Comparison of ENCODE assay signal across 14 cellular contexts in genomic region chr20:57713505-57713903, GRCh38. TPM values are rescaled to one million over a fixed set of nuclear protein-coding genes. Genes with fewer than 3 reads are reported as not detected.
A peak's percentile ranks its signal among the peaks of the same experiment; 100 is the strongest.
DNase-seq lines count a peak whose midpoint lies in the region; ATAC-seq and TF ChIP-seq lines count a peak whose summit lies in the region.
"Had no signal": no experiment of that assay in that cellular context is flagged by ENCODE, and none has a peak within 500 bp of the region (broad histone marks: within the 10 kb centered on the region; RNA-seq: fewer than 3 reads in every experiment).

No MANE protein-coding gene starts in this region.

- no peak overlapping the region for H3K27ac ChIP-seq in breast epithelium
- H3K27ac ChIP-seq in ascending aorta, result peak overlapping the region; percentile 94 to 97
- H3K27ac ChIP-seq in lower lobe of right lung, result peak overlapping the region; percentile 80
- H3K27ac ChIP-seq in upper lobe of left lung, result peak overlapping the region; percentile 64 to 79 (median 70)

- no peaks in the 10 kb centered on the region for H3K9me3 Mint-ChIP-seq in MCF 10A (ENCODE audit: unreplicated experiment)
- H3K9me3 Mint-ChIP-seq: activated T-cell treated with anti-CD3 and anti-CD28 coated beads, Interleukin-2, amount 50 U/mL, for 4 hours had no signal

- DNase-seq in MCF 10A (ENCODE audit: unreplicated experiment) (peak; percentile 84), breast epithelium (ENCODE audit: low spot score in 2 of 2) (no peak), ascending aorta (ENCODE audit: low spot score in 2 of 2) (peak in 1 of 2 donors; percentile 90), lower lobe of right lung (peak; percentile 66), upper lobe of left lung (peak; percentile 60 to 70), DMS114 treated with DMSO at 0.1 percent for 48 hours (lab: John Stamatoyannopoulos, UW; ENCODE audit: unreplicated experiment) (no peak)
- DNase-seq: activated CD4-positive, alpha-beta T cell treated with anti-CD3 and anti-CD28 coated beads for 48 hours; activated T-cell treated with anti-CD3 and anti-CD28 coated beads, Interleukin-2, amount 50 U/mL, for 4 hours; left cardiac atrium; MM.1S; small intestine had no signal

- CTCF ChIA-PET in MCF 10A (lab: Yijun Ruan, JAX), result interaction anchor here (0.6 to 1.3 kb wide), 6 partner anchors 11 to 466 kb away, joined by 3 to 5 read pairs (median 3); no protein-coding TSS in a partner anchor

- H3K4me3 Mint-ChIP-seq in MCF 10A (ENCODE audit: unreplicated experiment), result peak overlapping the region; percentile 47
- H3K4me3 Mint-ChIP-seq: activated T-cell treated with anti-CD3 and anti-CD28 coated beads, Interleukin-2, amount 50 U/mL, for 4 hours had no signal

- 47 to 72% methylated on average over 10 of the region's 10 CpGs for WGBS in upper lobe of left lung, 2 donors

- H3K36me3 ChIP-seq in breast epithelium (no peaks in the 10 kb centered on the region), ascending aorta (no peaks in the 10 kb centered on the region), lower lobe of right lung (no peaks in the 10 kb centered on the region), upper lobe of left lung (no peaks in the 10 kb centered on the region)
- H3K36me3 ChIP-seq: adrenal gland had no signal

- peaks cover 55% of the 10 kb centered on the region for H3K4me1 Mint-ChIP-seq in MCF 10A (ENCODE audit: insufficient read depth, unreplicated experiment)

- H3K4me1 ChIP-seq in breast epithelium (peaks cover 0 to 2% of the 10 kb centered on the region in 2 donors), ascending aorta (peaks cover 40 to 72% of the 10 kb centered on the region in 2 donors), lower lobe of right lung (peaks cover 44% of the 10 kb centered on the region), upper lobe of left lung (peaks cover 36 to 54% (median 38%) of the 10 kb centered on the region in 4 donors)

- H3K27me3 ChIP-seq in breast epithelium, result no peaks in the 10 kb centered on the region
- no peaks in the 10 kb centered on the region for H3K27me3 ChIP-seq in ascending aorta
- H3K27me3 ChIP-seq in lower lobe of right lung (ENCODE audit: low read depth), result no peaks in the 10 kb centered on the region
- H3K27me3 ChIP-seq in upper lobe of left lung, result no peaks in the 10 kb centered on the region
- H3K27me3 ChIP-seq: adrenal gland had no signal

- POLR2A ChIA-PET in MCF 10A (lab: Yijun Ruan, JAX), result interaction anchor here (0.6 to 6.9 kb wide), 6 partner anchors 14 to 1132 kb away, joined by 3 to 185 read pairs (median 6); no protein-coding TSS in a partner anchor

- TF ChIP-seq EP300 in upper lobe of left lung (IDR thresholded peaks at IDR 0.05), result no peak

- no peaks in the 10 kb centered on the region for H3K27me3 Mint-ChIP-seq in MCF 10A (ENCODE audit: insufficient read depth, unreplicated experiment)

- no peak for ATAC-seq in lower lobe of right lung
- no peak for ATAC-seq in upper lobe of left lung (ENCODE audit: low FRiP score in 2 of 2)
- ATAC-seq in HG03439 (IDR thresholded peaks at IDR 0.05; ENCODE audit: unreplicated experiment), result no peak
- ATAC-seq in GM19395 (IDR thresholded peaks at IDR 0.05; ENCODE audit: unreplicated experiment), result no peak
- ATAC-seq: activated T-cell treated with anti-CD3 and anti-CD28 coated beads, Interleukin-2, amount 50 U/mL, for 4 hours; left cardiac atrium had no signal

- intact Hi-C loops in MCF 10A (cut with micrococcal nuclease), result no loop called here
- intact Hi-C loops in breast epithelium (cut with DNase I; ENCODE audit: low total_unique reads), result no loop called here
- intact Hi-C loops in ascending aorta (cut with DNase I), result loop anchor here (1.0 to 10.0 kb wide), 4 partner anchors 35 to 395 kb away; no protein-coding TSS in a partner anchor
- intact Hi-C loops in lower lobe of right lung (cut with DNase I), result no loop called here

- no peak overlapping the region for H3K4me3 ChIP-seq in breast epithelium
- peak overlapping the region in 1 of 2 donors; percentile 29 for H3K4me3 ChIP-seq in ascending aorta
- no peak overlapping the region for H3K4me3 ChIP-seq in lower lobe of right lung
- H3K4me3 ChIP-seq in upper lobe of left lung, result no peak overlapping the region
- H3K4me3 ChIP-seq: adrenal gland had no signal

- no peak for TF ChIP-seq POLR2A in breast epithelium (IDR thresholded peaks at IDR 0.05)
- TF ChIP-seq POLR2A in upper lobe of left lung (IDR thresholded peaks at IDR 0.05), result no peak

- no TSS peak for BruUV-seq in MCF 10A (replicated peaks; lab: Mats Ljungman, UMichigan)

- H3K27ac Mint-ChIP-seq in MCF 10A (ENCODE audit: low read depth, unreplicated experiment), result no peak overlapping the region

- TF ChIP-seq CTCF in MCF 10A (IDR thresholded peaks at IDR 0.05; ENCODE audit: unreplicated experiment), result no peak
- TF ChIP-seq CTCF in breast epithelium (IDR thresholded peaks at IDR 0.05), result no peak
- TF ChIP-seq CTCF in ascending aorta (IDR thresholded peaks at IDR 0.05), result no peak
- TF ChIP-seq CTCF in lower lobe of right lung (IDR thresholded peaks at IDR 0.05), result no peak
- TF ChIP-seq CTCF in upper lobe of left lung (IDR thresholded peaks at IDR 0.05), result no peak

- H3K9me3 ChIP-seq in breast epithelium, result no peaks in the 10 kb centered on the region
- no peaks in the 10 kb centered on the region for H3K9me3 ChIP-seq in ascending aorta
- H3K9me3 ChIP-seq in lower lobe of right lung, result no peaks in the 10 kb centered on the region
- H3K9me3 ChIP-seq in upper lobe of left lung, result no peaks in the 10 kb centered on the region
- H3K9me3 ChIP-seq: adrenal gland had no signal

- no peaks in the 10 kb centered on the region for H3K36me3 Mint-ChIP-seq in MCF 10A (ENCODE audit: insufficient read depth, unreplicated experiment)

RNA-seq across cellular contexts. Expression of gene PMEPA1, which starts 3.7 kb away (rescaled TPM):
- total RNA-seq in MCF 10A (2022) (60.6 and 68.5 TPM in 2 replicates), breast epithelium (10 to 100 TPM in 2 of 3 donors, 1 to 10 TPM in 1; 9.2 to 13.2 (median 13.1) TPM), ascending aorta (56.8 TPM), lower lobe of right lung (26.9 TPM), upper lobe of left lung (10 to 100 TPM in 5 of 6 donors, 1 to 10 TPM in 1; 2.1 to 60.9 (median 17.6) TPM)

Comparison
In these comparisons a context has a peak if more than half of its experiments do, and no peak if none do; other contexts are left out.
1. DNase-seq: peak in MCF 10A (single experiment), lower lobe of right lung (single experiment) and upper lobe of left lung (2 of 2); none in breast epithelium (0 of 2) and DMS114 treated with DMSO at 0.1 percent for 48 hours (single experiment).
2. H3K27ac ChIP-seq: peak in ascending aorta (2 of 2), lower lobe of right lung (single experiment) and upper lobe of left lung (4 of 4); none in breast epithelium (0 of 2).